In the genomic region with DNA sequence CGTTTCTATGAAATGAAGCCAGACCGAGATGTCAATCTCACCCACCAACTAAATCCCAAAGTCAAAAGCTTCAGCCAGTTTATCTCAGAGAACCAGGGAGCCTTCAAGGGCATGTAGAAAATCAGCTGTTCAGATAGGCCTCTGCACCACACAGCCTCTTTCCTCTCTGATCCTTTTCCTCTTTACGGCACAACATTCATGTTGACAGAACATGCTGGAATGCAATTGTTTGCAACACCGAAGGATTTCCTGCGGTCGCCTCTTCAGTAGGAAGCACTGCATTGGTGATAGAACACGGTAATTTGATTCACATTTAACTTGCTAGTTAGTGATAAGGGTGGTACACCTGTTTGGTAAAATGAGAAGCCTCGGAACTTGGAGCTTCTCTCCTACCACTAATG, we compare ENCODE assay signal across 14 cellular contexts.
"Had no signal": no experiment of that assay in that cellular context is flagged by ENCODE, and none has a peak within 500 bp of the region (broad histone marks: within the 10 kb centered on the region; RNA-seq: fewer than 3 reads in every experiment).

No MANE protein-coding gene starts in this region.

- H3K27ac ChIP-seq: esophagus muscularis mucosa, heart left ventricle, parathyroid adenoma had no signal

- ATAC-seq: activated CD4-positive, alpha-beta T cell treated with anti-CD3 and anti-CD28 coated beads for 36 hours; activated CD8-positive, alpha-beta T cell treated with anti-CD3 and anti-CD28 coated beads for 36 hours; activated naive CD8-positive, alpha-beta T cell treated with anti-CD3 and anti-CD28 coated beads, Interleukin-2, amount 50 U/mL, for 24 hours; heart left ventricle; left ventricle myocardium superior; stimulated activated naive CD8-positive, alpha-beta T cell treated with anti-CD3 and anti-CD28 coated beads, Interleukin-15, amount 100 ng/mL, for 72 hours had no signal

- H3K4me3 ChIP-seq: esophagus muscularis mucosa, heart left ventricle, thoracic aorta had no signal

- H2AFZ ChIP-seq: parathyroid adenoma had no signal

- H3K4me1 ChIP-seq: parathyroid adenoma had no signal

- H3K9ac ChIP-seq: parathyroid adenoma had no signal

- H3K36me3 ChIP-seq: esophagus muscularis mucosa, thoracic aorta had no signal

- DNase-seq: activated CD4-positive, alpha-beta T cell treated with anti-CD3 and anti-CD28 coated beads for 36 hours; activated CD8-positive, alpha-beta memory T cell treated with anti-CD3 and anti-CD28 coated beads, Interleukin-2, amount 50 U/mL, for 48 hours; activated CD8-positive, alpha-beta T cell treated with anti-CD3 and anti-CD28 coated beads for 36 hours; activated naive CD4-positive, alpha-beta T cell treated with Interleukin-2 at 50 U/mL for 16 hours; activated naive CD8-positive, alpha-beta T cell treated with anti-CD3 and anti-CD28 coated beads, Interleukin-2, amount 50 U/mL, for 24 hours; heart left ventricle; islet precursor cell; left ventricle myocardium superior; stimulated activated CD4-positive, alpha-beta T cell treated with anti-CD3 and anti-CD28 coated beads, Interleukin-15, amount 100 ng/mL, for 24 hours; stimulated activated CD4-positive, alpha-beta T cell treated with anti-CD3 and anti-CD28 coated beads, Interleukin-4, amount 100 ng/mL, for 4 hours; stimulated activated naive CD8-positive, alpha-beta T cell treated with anti-CD3 and anti-CD28 coated beads, Interleukin-15, amount 100 ng/mL, for 72 hours had no signal

- H3K9me3 ChIP-seq: esophagus muscularis mucosa, heart left ventricle, thoracic aorta had no signal
